2 cellular contexts compared by ENCODE assay signal in the genomic region with DNA sequence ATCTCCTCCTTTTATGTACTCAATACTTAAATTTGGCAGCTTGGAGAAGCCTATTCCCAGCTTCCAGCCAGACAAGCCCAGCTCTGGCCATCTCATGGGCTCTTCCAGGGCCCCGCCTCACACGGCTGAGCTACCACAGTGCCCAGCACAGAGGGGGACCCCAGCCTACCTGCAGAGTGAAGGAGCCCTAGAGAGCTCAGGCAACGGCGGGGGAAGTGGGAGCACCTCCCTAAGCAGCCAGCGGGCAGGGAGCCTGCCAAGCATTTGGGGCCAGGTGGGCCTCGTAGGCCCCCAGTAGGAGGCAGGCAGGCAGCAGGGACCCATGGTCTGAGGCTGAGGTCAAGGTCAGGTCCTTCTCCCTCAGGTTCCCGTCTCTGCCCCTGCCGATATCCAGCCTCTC.
TF ChIP-seq lines count a peak whose summit lies in the region.

No MANE protein-coding gene starts in this region.

TF ChIP-seq in HCT116, 20 proteins besides CTCF, POLR2A, EP300 and RAD21:
- TF ChIP-seq, protein P1, sequence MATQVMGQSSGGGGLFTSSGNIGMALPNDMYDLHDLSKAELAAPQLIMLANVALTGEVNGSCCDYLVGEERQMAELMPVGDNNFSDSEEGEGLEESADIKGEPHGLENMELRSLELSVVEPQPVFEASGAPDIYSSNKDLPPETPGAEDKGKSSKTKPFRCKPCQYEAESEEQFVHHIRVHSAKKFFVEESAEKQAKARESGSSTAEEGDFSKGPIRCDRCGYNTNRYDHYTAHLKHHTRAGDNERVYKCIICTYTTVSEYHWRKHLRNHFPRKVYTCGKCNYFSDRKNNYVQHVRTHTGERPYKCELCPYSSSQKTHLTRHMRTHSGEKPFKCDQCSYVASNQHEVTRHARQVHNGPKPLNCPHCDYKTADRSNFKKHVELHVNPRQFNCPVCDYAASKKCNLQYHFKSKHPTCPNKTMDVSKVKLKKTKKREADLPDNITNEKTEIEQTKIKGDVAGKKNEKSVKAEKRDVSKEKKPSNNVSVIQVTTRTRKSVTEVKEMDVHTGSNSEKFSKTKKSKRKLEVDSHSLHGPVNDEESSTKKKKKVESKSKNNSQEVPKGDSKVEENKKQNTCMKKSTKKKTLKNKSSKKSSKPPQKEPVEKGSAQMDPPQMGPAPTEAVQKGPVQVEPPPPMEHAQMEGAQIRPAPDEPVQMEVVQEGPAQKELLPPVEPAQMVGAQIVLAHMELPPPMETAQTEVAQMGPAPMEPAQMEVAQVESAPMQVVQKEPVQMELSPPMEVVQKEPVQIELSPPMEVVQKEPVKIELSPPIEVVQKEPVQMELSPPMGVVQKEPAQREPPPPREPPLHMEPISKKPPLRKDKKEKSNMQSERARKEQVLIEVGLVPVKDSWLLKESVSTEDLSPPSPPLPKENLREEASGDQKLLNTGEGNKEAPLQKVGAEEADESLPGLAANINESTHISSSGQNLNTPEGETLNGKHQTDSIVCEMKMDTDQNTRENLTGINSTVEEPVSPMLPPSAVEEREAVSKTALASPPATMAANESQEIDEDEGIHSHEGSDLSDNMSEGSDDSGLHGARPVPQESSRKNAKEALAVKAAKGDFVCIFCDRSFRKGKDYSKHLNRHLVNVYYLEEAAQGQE (IDR thresholded peaks at IDR 0.05; ENCODE audit: low read depth) = no peak
- TF ChIP-seq, protein P2, sequence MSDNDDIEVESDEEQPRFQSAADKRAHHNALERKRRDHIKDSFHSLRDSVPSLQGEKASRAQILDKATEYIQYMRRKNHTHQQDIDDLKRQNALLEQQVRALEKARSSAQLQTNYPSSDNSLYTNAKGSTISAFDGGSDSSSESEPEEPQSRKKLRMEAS (IDR thresholded peaks at IDR 0.05) = no peak
- no peak for TF ChIP-seq CEBPB (IDR thresholded peaks at IDR 0.05; ENCODE audit: low read depth)
- TF ChIP-seq, protein P3, sequence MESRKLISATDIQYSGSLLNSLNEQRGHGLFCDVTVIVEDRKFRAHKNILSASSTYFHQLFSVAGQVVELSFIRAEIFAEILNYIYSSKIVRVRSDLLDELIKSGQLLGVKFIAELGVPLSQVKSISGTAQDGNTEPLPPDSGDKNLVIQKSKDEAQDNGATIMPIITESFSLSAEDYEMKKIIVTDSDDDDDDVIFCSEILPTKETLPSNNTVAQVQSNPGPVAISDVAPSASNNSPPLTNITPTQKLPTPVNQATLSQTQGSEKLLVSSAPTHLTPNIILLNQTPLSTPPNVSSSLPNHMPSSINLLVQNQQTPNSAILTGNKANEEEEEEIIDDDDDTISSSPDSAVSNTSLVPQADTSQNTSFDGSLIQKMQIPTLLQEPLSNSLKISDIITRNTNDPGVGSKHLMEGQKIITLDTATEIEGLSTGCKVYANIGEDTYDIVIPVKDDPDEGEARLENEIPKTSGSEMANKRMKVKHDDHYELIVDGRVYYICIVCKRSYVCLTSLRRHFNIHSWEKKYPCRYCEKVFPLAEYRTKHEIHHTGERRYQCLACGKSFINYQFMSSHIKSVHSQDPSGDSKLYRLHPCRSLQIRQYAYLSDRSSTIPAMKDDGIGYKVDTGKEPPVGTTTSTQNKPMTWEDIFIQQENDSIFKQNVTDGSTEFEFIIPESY (IDR thresholded peaks at IDR 0.05; ENCODE audit: extremely low read depth, insufficient replicate concordance, low read length) = no peak
- TF ChIP-seq SRF (IDR thresholded peaks at IDR 0.05; ENCODE audit: low read depth) = no peak
- TF ChIP-seq CBX3 (IDR thresholded peaks at IDR 0.05; ENCODE audit: low read depth) = no peak
- no peak for TF ChIP-seq ZFX (IDR thresholded peaks at IDR 0.05)

TF ChIP-seq in WTC11, 78 proteins besides CTCF, POLR2A, EP300 and RAD21 (continued from another document):
- no peak for TF ChIP-seq E2F1 (CRISPR knock-in tag; IDR thresholded peaks at IDR 0.05)
- no peak for TF ChIP-seq ZNF671 (CRISPR knock-in tag; IDR thresholded peaks at IDR 0.05)
TF ChIP-seq in WTC11: peak in this region for 0.
